ENCODE assay signal across 8 cellular contexts in genomic region chr10:71975087-71975890, GRCh38. TPM values are rescaled to one million over a fixed set of nuclear protein-coding genes. Genes with fewer than 3 reads are reported as not detected.
A peak's percentile ranks its signal among the peaks of the same experiment; 100 is the strongest.
DNase-seq lines count a peak whose midpoint lies in the region; ATAC-seq and TF ChIP-seq lines count a peak whose summit lies in the region.
"Had no signal": no experiment of that assay in that cellular context is flagged by ENCODE, and none has a peak within 500 bp of the region (broad histone marks: within the 10 kb centered on the region; RNA-seq: fewer than 3 reads in every experiment).

No MANE protein-coding gene starts in this region.

- peaks cover 96% of the 10 kb centered on the region for H3K4me1 ChIP-seq in Panc1 (ENCODE audit: control insufficient read depth, insufficient read depth, low read length)
- peaks cover 48 to 94% (median 71%) of the 10 kb centered on the region in 4 donors for H3K4me1 ChIP-seq in upper lobe of left lung

- ATAC-seq in Panc1 (peak; percentile 53), upper lobe of left lung (ENCODE audit: low FRiP score in 2 of 2) (no peak)

- BruUV-seq in Panc1 (replicated peaks; lab: Mats Ljungman, UMichigan), result no TSS peak

- H3K27ac Mint-ChIP-seq in activated naive CD4-positive, alpha-beta T cell treated with anti-CD3 and anti-CD28 coated beads for 36 hours, result no peak overlapping the region
- no peak overlapping the region for H3K27ac Mint-ChIP-seq in activated naive CD4-positive, alpha-beta T cell treated with anti-CD3 and anti-CD28 coated beads, Interleukin-2, amount 10 ng/mL, durations not matched to agents 7 days and 5 days
- H3K27ac Mint-ChIP-seq: activated T-helper 1 cell treated with anti-CD3 and anti-CD28 coated beads, Interleukin-12 subunit alpha, Interleukin-12 subunit beta, Interleukin-2, Interleukin-4 antibody, amounts not matched to agents 30 ng/mL and 10 ng/mL and 1 ng/mL, durations not matched to agents 14 hours and 24 hours and 36 hours had no signal

- H3K36me3 Mint-ChIP-seq in activated naive CD4-positive, alpha-beta T cell treated with anti-CD3 and anti-CD28 coated beads for 36 hours (ENCODE audit: low read depth), result no peaks in the 10 kb centered on the region
- H3K36me3 Mint-ChIP-seq in activated naive CD4-positive, alpha-beta T cell treated with anti-CD3 and anti-CD28 coated beads, Interleukin-2, amount 10 ng/mL, durations not matched to agents 7 days and 5 days, result no peaks in the 10 kb centered on the region

- no peak for TF ChIP-seq CTCF in Panc1 (IDR thresholded peaks at IDR 0.05)
- TF ChIP-seq CTCF in epithelial cell of proximal tubule (conservative IDR thresholded peaks at IDR 0.05; ENCODE audit: low read depth, low read length), result no peak
- no peak for TF ChIP-seq CTCF in upper lobe of left lung (IDR thresholded peaks at IDR 0.05)

- TF ChIP-seq POLR2A in upper lobe of left lung (IDR thresholded peaks at IDR 0.05), result no peak

- in situ Hi-C loops in Panc1 (cut with HindIII; ENCODE audit: low pct_unique_long_range_greater_than_20kb, low sequenced_read_pairs), result no loop called here

- peaks cover 38% of the 10 kb centered on the region for H3K4me1 Mint-ChIP-seq in activated naive CD4-positive, alpha-beta T cell treated with anti-CD3 and anti-CD28 coated beads for 36 hours (ENCODE audit: low read depth)
- peaks cover 3% of the 10 kb centered on the region for H3K4me1 Mint-ChIP-seq in activated naive CD4-positive, alpha-beta T cell treated with anti-CD3 and anti-CD28 coated beads, Interleukin-2, amount 10 ng/mL, durations not matched to agents 7 days and 5 days

- WGBS in upper lobe of left lung, 2 donors, result 57 to 72% methylated on average over 11 to 16 of the region's 16 CpGs

- H3K9me3 ChIP-seq in Panc1 (ENCODE audit: control insufficient read depth, insufficient read depth, low read depth, low read length) (no peaks in the 10 kb centered on the region), upper lobe of left lung (no peaks in the 10 kb centered on the region)

- H3K9me3 Mint-ChIP-seq in activated naive CD4-positive, alpha-beta T cell treated with anti-CD3 and anti-CD28 coated beads for 36 hours, result no peaks in the 10 kb centered on the region
- no peaks in the 10 kb centered on the region for H3K9me3 Mint-ChIP-seq in activated naive CD4-positive, alpha-beta T cell treated with anti-CD3 and anti-CD28 coated beads, Interleukin-2, amount 10 ng/mL, durations not matched to agents 7 days and 5 days
- H3K9me3 Mint-ChIP-seq: activated T-helper 1 cell treated with anti-CD3 and anti-CD28 coated beads, Interleukin-12 subunit alpha, Interleukin-12 subunit beta, Interleukin-2, Interleukin-4 antibody, amounts not matched to agents 30 ng/mL and 10 ng/mL and 1 ng/mL, durations not matched to agents 14 hours and 24 hours and 36 hours had no signal

- POLR2A ChIA-PET in Panc1 (lab: Charles Lee), result interaction anchor here (0.6 to 0.7 kb wide), 3 partner anchors 17 to 277 kb away, joined by 3 to 4 read pairs (median 3); no protein-coding TSS in a partner anchor

- no peak overlapping the region for H3K4me3 Mint-ChIP-seq in activated naive CD4-positive, alpha-beta T cell treated with anti-CD3 and anti-CD28 coated beads for 36 hours
- H3K4me3 Mint-ChIP-seq in activated naive CD4-positive, alpha-beta T cell treated with anti-CD3 and anti-CD28 coated beads, Interleukin-2, amount 10 ng/mL, durations not matched to agents 7 days and 5 days, result no peak overlapping the region
- H3K4me3 Mint-ChIP-seq: activated T-helper 1 cell treated with anti-CD3 and anti-CD28 coated beads, Interleukin-12 subunit alpha, Interleukin-12 subunit beta, Interleukin-2, Interleukin-4 antibody, amounts not matched to agents 30 ng/mL and 10 ng/mL and 1 ng/mL, durations not matched to agents 14 hours and 24 hours and 36 hours had no signal

- TF ChIP-seq EP300 in upper lobe of left lung (IDR thresholded peaks at IDR 0.05), result no peak

- H3K27me3 ChIP-seq in Panc1 (ENCODE audit: control insufficient read depth, insufficient read depth, low read length) (no peaks in the 10 kb centered on the region), upper lobe of left lung (no peaks in the 10 kb centered on the region)

- peak overlapping the region in 1 of 2 experiments; percentile 28; a peak in 2 of 4 replicates for H3K4me3 ChIP-seq in Panc1 (ENCODE audit: low read depth in 2 of 2, low read length in 2 of 2)
- H3K4me3 ChIP-seq in epithelial cell of proximal tubule (ENCODE audit: low read depth, low read length), result peak overlapping the region; percentile 17
- H3K4me3 ChIP-seq in upper lobe of left lung, result no peak overlapping the region

- H3K36me3 ChIP-seq in Panc1 (ENCODE audit: control insufficient read depth, insufficient read depth, low read length) (no peaks in the 10 kb centered on the region), upper lobe of left lung (no peaks in the 10 kb centered on the region)

- CTCF ChIA-PET in Panc1 (lab: Charles Lee), result interaction anchor here (0.7 to 1.3 kb wide), 2 partner anchors 19 to 104 kb away, joined by 3 read pairs; no protein-coding TSS in a partner anchor
- CTCF ChIA-PET in activated naive CD4-positive, alpha-beta T cell treated with anti-CD3 and anti-CD28 coated beads for 36 hours (lab: Charles Lee), result interaction anchor here (0.8 to 1.9 kb wide), 3 partner anchors 8 to 79 kb away, joined by 3 to 12 read pairs (median 7); no protein-coding TSS in a partner anchor
- CTCF ChIA-PET in activated naive CD4-positive, alpha-beta T cell treated with anti-CD3 and anti-CD28 coated beads, Interleukin-2, amount 10 ng/mL, durations not matched to agents 7 days and 5 days (lab: Charles Lee), result interaction anchor here (3.0 to 3.2 kb wide), 2 partner anchors 18 to 78 kb away, joined by 8 to 15 read pairs; no protein-coding TSS in a partner anchor

- DNase-seq in Panc1 (ENCODE audit: low read depth, low spot score) (no peak), epithelial cell of proximal tubule (ENCODE audit: low read depth) (no peak), myocyte (ENCODE audit: low read depth) (peak; percentile 99), upper lobe of left lung (peak in 1 of 2 donors; percentile 52)
- no peak for DNase-seq in activated naive CD4-positive, alpha-beta T cell treated with anti-CD3 and anti-CD28 coated beads for 36 hours
- no peak for DNase-seq in activated naive CD4-positive, alpha-beta T cell treated with anti-CD3 and anti-CD28 coated beads, Interleukin-2, amount 10 ng/mL, durations not matched to agents 7 days and 5 days
- no peak for DNase-seq in effector CD4-positive, alpha-beta T cell

- no peaks in the 10 kb centered on the region for H3K27me3 Mint-ChIP-seq in activated naive CD4-positive, alpha-beta T cell treated with anti-CD3 and anti-CD28 coated beads for 36 hours (ENCODE audit: low read depth)
- H3K27me3 Mint-ChIP-seq in activated naive CD4-positive, alpha-beta T cell treated with anti-CD3 and anti-CD28 coated beads, Interleukin-2, amount 10 ng/mL, durations not matched to agents 7 days and 5 days, result no peaks in the 10 kb centered on the region

- H3K27ac ChIP-seq in Panc1 (ENCODE audit: low read length) (peak overlapping the region; percentile 79), upper lobe of left lung (peak overlapping the region; percentile 32 to 76 (median 64))

- intact Hi-C loops in Panc1 (cut with micrococcal nuclease; ENCODE audit: unreplicated experiment), result loop anchor here (5.0 kb wide), 1 partner anchor 72 kb away; no protein-coding TSS in a partner anchor
- intact Hi-C loops in activated naive CD4-positive, alpha-beta T cell treated with anti-CD3 and anti-CD28 coated beads for 36 hours (cut with micrococcal nuclease), result no loop called here

RNA-seq across cellular contexts. Expression of gene CHST3, which starts 11.1 kb away (rescaled TPM):
- total RNA-seq in Panc1 (2021; ENCODE audit: unreplicated experiment) (44.6 TPM), epithelial cell of proximal tubule (20.5 and 29.7 TPM in 2 replicates), myocyte (49.3 and 57.5 TPM in 2 replicates), upper lobe of left lung (10 to 100 TPM in 2 of 6 donors, 1 to 10 TPM in 4; 5.4 to 15.0 (median 8.4) TPM)
- polyA plus RNA-seq in Panc1 (2012; ENCODE audit: insufficient read length), result 27.9 TPM
- polyA plus RNA-seq in myocyte (2012), result 81.8 TPM
- total RNA-seq in activated naive CD4-positive, alpha-beta T cell treated with anti-CD3 and anti-CD28 coated beads for 36 hours, result under 1 TPM; 0.55 to 0.57 TPM

Comparison
In these comparisons a context has a peak if more than half of its experiments do, and no peak if none do; other contexts are left out.
1. RNA of gene CHST3, which starts 11.1 kb away (total RNA-seq): 49.3 to 57.5 TPM in myocyte, 44.6 TPM in Panc1 (single experiment), 20.5 to 29.7 TPM in epithelial cell of proximal tubule and 5.4 to 15.0 TPM in upper lobe of left lung; 0.55 to 0.57 TPM in activated naive CD4-positive, alpha-beta T cell treated with anti-CD3 and anti-CD28 coated beads for 36 hours; every median in the first group is over 4 times any median in the second.